Comparison of ENCODE assay signal across 21 cellular contexts in genomic region chrX:130680164-130681035, GRCh38.
DNase-seq lines count a peak whose midpoint lies in the region; ATAC-seq, FAIRE-seq and TF ChIP-seq lines count a peak whose summit lies in the region.
"Had no signal": no experiment of that assay in that cellular context is flagged by ENCODE, and none has a peak within 500 bp of the region (broad histone marks: within the 10 kb centered on the region; RNA-seq: fewer than 3 reads in every experiment).

No MANE protein-coding gene starts in this region.

- FAIRE-seq in H54 (lab: Jason Lieb, UNC) = no peak
- FAIRE-seq: frontal cortex, GM12891, H1, urothelium cell line had no signal

- peaks cover 5% of the 10 kb centered on the region for H3K36me3 ChIP-seq in left ventricle myocardium inferior
- H3K36me3 ChIP-seq in right atrium auricular region = no peaks in the 10 kb centered on the region
- H3K36me3 ChIP-seq in tibial artery = no peaks in the 10 kb centered on the region
- no peaks in the 10 kb centered on the region for H3K36me3 ChIP-seq in SJCRH30
- H3K36me3 ChIP-seq: sigmoid colon had no signal

- H3K4me3 ChIP-seq in left ventricle myocardium inferior = no peak overlapping the region
- no peak overlapping the region for H3K4me3 ChIP-seq in right atrium auricular region
- H3K4me3 ChIP-seq in choroid plexus epithelial cell (ENCODE audit: low read depth, low read length) = no peak overlapping the region
- no peak overlapping the region for H3K4me3 ChIP-seq in tibial artery
- H3K4me3 ChIP-seq in SJCRH30 = no peak overlapping the region
- H3K4me3 ChIP-seq: sigmoid colon had no signal

- DNase-seq in left ventricle myocardium inferior = no peak
- no peak for DNase-seq in right atrium auricular region (ENCODE audit: low spot score)
- peak; percentile 18 for DNase-seq in choroid plexus epithelial cell (ENCODE audit: low read depth)
- no peak for DNase-seq in left lobe of liver (ENCODE audit: low spot score)
- no peak for DNase-seq in tibial artery
- no peak for DNase-seq in Calu3
- no peak for DNase-seq in H54 (ENCODE audit: insufficient read length, low spot score)
- no peak for DNase-seq in SJCRH30
- DNase-seq: activated B cell treated with CpG ODN at 0.5 μM for 24 hours; activated effector memory CD4-positive, alpha-beta T cell treated with Interleukin-2 at 50 U/mL for 16 hours; amniotic stem cell; NCI-H1930; NCI-H748 treated with DMSO at 0.1 percent for 48 hours; RPMI8226; sigmoid colon; T-helper 1 cell had no signal

- no peaks in the 10 kb centered on the region for H3K27me3 Mint-ChIP-seq in Calu3 (ENCODE audit: unreplicated experiment)
- H3K27me3 Mint-ChIP-seq: activated B cell treated with CpG ODN at 0.5 μM for 24 hours had no signal

- H3K4me1 Mint-ChIP-seq in Calu3 (ENCODE audit: low read depth, unreplicated experiment) = peaks cover 9% of the 10 kb centered on the region
- H3K4me1 Mint-ChIP-seq: activated B cell treated with CpG ODN at 0.5 μM for 24 hours had no signal

- no peak for TF ChIP-seq POLR2A in H54 (IDR thresholded peaks at IDR 0.05; ENCODE audit: low read depth, low read length)

- H3K27ac Mint-ChIP-seq in Calu3 (ENCODE audit: unreplicated experiment) = no peak overlapping the region
- H3K27ac Mint-ChIP-seq: activated B cell treated with CpG ODN at 0.5 μM for 24 hours had no signal

- no peaks in the 10 kb centered on the region for H3K9me3 ChIP-seq in left ventricle myocardium inferior (replicated peaks)
- no peaks in the 10 kb centered on the region for H3K9me3 ChIP-seq in right atrium auricular region
- no peaks in the 10 kb centered on the region for H3K9me3 ChIP-seq in tibial artery
- H3K9me3 ChIP-seq in SJCRH30 (replicated peaks) = no peaks in the 10 kb centered on the region
- H3K9me3 ChIP-seq: sigmoid colon had no signal

- H3K9me3 Mint-ChIP-seq in Calu3 (ENCODE audit: low read depth, unreplicated experiment) = no peaks in the 10 kb centered on the region
- H3K9me3 Mint-ChIP-seq: neural crest cell had no signal

- intact Hi-C loops in left ventricle myocardium inferior (cut with micrococcal nuclease) (no loop called here), tibial artery (cut with DNase I; ENCODE audit: low total_unique reads) (no loop called here), Calu3 (cut with micrococcal nuclease; ENCODE audit: unreplicated experiment) (no loop called here)

- H3K36me3 Mint-ChIP-seq in Calu3 (ENCODE audit: insufficient read depth, unreplicated experiment) = no peaks in the 10 kb centered on the region

- H3K27me3 ChIP-seq in left ventricle myocardium inferior (ENCODE audit: low read depth) (no peaks in the 10 kb centered on the region), right atrium auricular region (no peaks in the 10 kb centered on the region), tibial artery (no peaks in the 10 kb centered on the region), SJCRH30 (no peaks in the 10 kb centered on the region)
- H3K27me3 ChIP-seq: sigmoid colon had no signal

- CTCF ChIA-PET in Calu3 (lab: Charles Lee) = no interaction called here

- TF ChIP-seq CTCF in left ventricle myocardium inferior (IDR thresholded peaks at IDR 0.05; ENCODE audit: borderline replicate concordance) (no peak), right atrium auricular region (IDR thresholded peaks at IDR 0.05) (no peak), choroid plexus epithelial cell (conservative IDR thresholded peaks at IDR 0.05; ENCODE audit: low read depth, low read length) (no peak), tibial artery (IDR thresholded peaks at IDR 0.05) (no peak), Calu3 (IDR thresholded peaks at IDR 0.05; ENCODE audit: unreplicated experiment) (no peak)

- H3K4me1 ChIP-seq in left ventricle myocardium inferior = peaks cover 10% of the 10 kb centered on the region
- no peaks in the 10 kb centered on the region for H3K4me1 ChIP-seq in right atrium auricular region
- H3K4me1 ChIP-seq in tibial artery = peaks cover 0 to 47% (median 0%) of the 10 kb centered on the region in 4 donors
- H3K4me1 ChIP-seq in SJCRH30 = no peaks in the 10 kb centered on the region; the same call in 1 of the 2 replicates
- H3K4me1 ChIP-seq: sigmoid colon had no signal

- H3K27ac ChIP-seq in left ventricle myocardium inferior (replicated peaks) (peak overlapping the region; percentile 12), right atrium auricular region (no peak overlapping the region), tibial artery (peak overlapping the region; percentile 50 to 63), SJCRH30 (no peak overlapping the region)
- H3K27ac ChIP-seq: sigmoid colon had no signal

- ATAC-seq in left lobe of liver = peak; percentile 44

- BruUV-seq in Calu3 (replicated peaks; lab: Mats Ljungman, UMichigan) = no TSS peak

- H3K4me3 Mint-ChIP-seq in Calu3 (ENCODE audit: low read depth, unreplicated experiment) = no peak overlapping the region
- H3K4me3 Mint-ChIP-seq: activated B cell treated with CpG ODN at 0.5 μM for 24 hours, neural crest cell had no signal

Comparison
In these comparisons a context has a peak if more than half of its experiments do, and no peak if none do; other contexts are left out.
1. H3K27ac ChIP-seq: peak in left ventricle myocardium inferior (single experiment) and tibial artery (2 of 2); none in right atrium auricular region (0 of 2) and SJCRH30 (single experiment).